1 cellular context compared by ENCODE assay signal in genomic region chr10:119872860-119873671, GRCh38.
TF ChIP-seq lines count a peak whose summit lies in the region.

No MANE protein-coding gene starts in this region.

TF ChIP-seq in HepG2, 621 proteins besides CTCF, POLR2A, EP300 and RAD21 (continued from another document and continues in another):
- TF ChIP-seq ZBTB2 (CRISPR knock-in tag; IDR thresholded peaks at IDR 0.05; ENCODE audit: low read depth) (no peak), HIC2 (CRISPR knock-in tag; IDR thresholded peaks at IDR 0.05; ENCODE audit: low read depth) (no peak), HNF1B (CRISPR knock-in tag; IDR thresholded peaks at IDR 0.05) (no peak; the same call in 1 of the 2 replicates), GPBP1L1 (CRISPR knock-in tag; IDR thresholded peaks at IDR 0.05) (no peak), KDM5B (CRISPR knock-in tag; IDR thresholded peaks at IDR 0.05; ENCODE audit: borderline replicate concordance) (peak; percentile 59; the same call in 1 of the 2 replicates), ZSCAN25 (CRISPR knock-in tag; IDR thresholded peaks at IDR 0.05) (peak; percentile 20; the same call in 1 of the 2 replicates), PBX3 (CRISPR knock-in tag; IDR thresholded peaks at IDR 0.05; ENCODE audit: borderline replicate concordance) (no peak), ZNF704 (CRISPR knock-in tag; IDR thresholded peaks at IDR 0.05; ENCODE audit: borderline replicate concordance) (no peak; the same call in 1 of the 2 replicates), HMG20B (CRISPR knock-in tag; conservative IDR thresholded peaks at IDR 0.05) (no peak), IRF1 (CRISPR knock-in tag; IDR thresholded peaks at IDR 0.05; ENCODE audit: low read depth) (no peak), KAT7 (CRISPR knock-in tag; IDR thresholded peaks at IDR 0.05; ENCODE audit: borderline replicate concordance) (0 out of 2 replicates have a peak, but pooled peaks have one; percentile 44), ZNF230 (CRISPR knock-in tag; IDR thresholded peaks at IDR 0.05) (no peak), GTF2F1 (IDR thresholded peaks at IDR 0.05; ENCODE audit: low read length) (no peak), RERE (CRISPR knock-in tag; IDR thresholded peaks at IDR 0.05; ENCODE audit: low read depth) (no peak), ZNF781 (CRISPR knock-in tag; IDR thresholded peaks at IDR 0.05; ENCODE audit: borderline replicate concordance, not compliant biosample characterization) (peak; percentile 42), ZNF10 (CRISPR knock-in tag; IDR thresholded peaks at IDR 0.05; ENCODE audit: borderline replicate concordance, low read depth) (no peak), ZNF282 (IDR thresholded peaks at IDR 0.05; ENCODE audit: partially characterized antibody) (no peak), ZBTB49 (CRISPR knock-in tag; IDR thresholded peaks at IDR 0.05; ENCODE audit: borderline replicate concordance) (no peak), SMARCC2 (IDR thresholded peaks at IDR 0.05) (no peak), RFXANK (CRISPR knock-in tag; IDR thresholded peaks at IDR 0.05) (no peak), BATF2 (CRISPR knock-in tag; IDR thresholded peaks at IDR 0.05) (no peak), GZF1 (CRISPR knock-in tag; IDR thresholded peaks at IDR 0.05) (no peak), DMTF1 (CRISPR knock-in tag; IDR thresholded peaks at IDR 0.05) (no peak), NCOR1 (IDR thresholded peaks at IDR 0.05; ENCODE audit: borderline replicate concordance, low read length) (no peak), ZFP1 (CRISPR knock-in tag; IDR thresholded peaks at IDR 0.05) (no peak), ZKSCAN5 (CRISPR knock-in tag; IDR thresholded peaks at IDR 0.05) (no peak), SRF (IDR thresholded peaks at IDR 0.05; ENCODE audit: low read depth, low read length) (no peak), ZNF563 (CRISPR knock-in tag; IDR thresholded peaks at IDR 0.05) (no peak), ZNF576 (CRISPR knock-in tag; IDR thresholded peaks at IDR 0.05) (no peak), ZNF800 (CRISPR knock-in tag; IDR thresholded peaks at IDR 0.05) (peak; percentile 76; the same call in 1 of the 2 replicates), TCF7L2 (IDR thresholded peaks at IDR 0.05; ENCODE audit: low read depth, low read length) (no peak)
